Comparison of ENCODE assay signal across 19 cellular contexts in the genomic region with DNA sequence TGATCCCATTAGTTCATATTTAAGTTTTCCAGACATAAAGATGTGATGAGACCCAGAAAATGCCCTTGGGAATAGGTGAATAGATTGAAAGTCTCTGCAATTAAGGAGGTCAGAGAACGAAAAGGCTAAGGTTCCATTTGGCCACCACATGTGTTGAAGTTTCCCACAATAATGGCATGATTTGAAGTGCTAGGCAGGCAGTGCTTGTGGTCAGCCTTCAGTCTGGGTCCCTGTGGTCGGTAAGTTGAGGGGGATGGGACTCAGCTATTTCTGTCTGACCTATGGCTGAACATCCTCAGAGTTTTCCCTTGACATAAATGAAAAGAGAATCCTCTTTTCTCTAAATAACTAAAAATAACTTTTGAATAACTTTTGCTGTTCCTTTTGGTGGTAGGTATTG.
"Had no signal": no experiment of that assay in that cellular context is flagged by ENCODE, and none has a peak within 500 bp of the region (broad histone marks: within the 10 kb centered on the region; RNA-seq: fewer than 3 reads in every experiment).

No MANE protein-coding gene starts in this region.

- ATAC-seq: activated CD8-positive, alpha-beta memory T cell treated with anti-CD3 and anti-CD28 coated beads, Interleukin-2, amount 10 ng/mL, durations not matched to agents 7 days and 5 days; activated naive CD8-positive, alpha-beta T cell treated with anti-CD3 and anti-CD28 coated beads, Interleukin-2, amount 50 U/mL, for 24 hours had no signal

- DNase-seq: activated B cell treated with CpG ODN at 0.5 μM for 24 hours; activated CD4-positive, alpha-beta T cell treated with anti-CD3 and anti-CD28 coated beads for 1 hour; activated CD4-positive, alpha-beta T cell treated with anti-CD3 and anti-CD28 coated beads, Interleukin-2, amount 10 ng/mL, durations not matched to agents 24 days and 14 days; activated CD4-positive, alpha-beta T cell treated with anti-CD3 and anti-CD28 coated beads, Interleukin-2, amount 50 U/mL, for 48 hours; activated CD8-positive, alpha-beta memory T cell treated with anti-CD3 and anti-CD28 coated beads, Interleukin-2, amount 10 ng/mL, durations not matched to agents 7 days and 5 days; activated effector memory CD4-positive, alpha-beta T cell treated with Interleukin-2 at 50 U/mL for 16 hours; activated naive CD4-positive, alpha-beta T cell; activated naive CD8-positive, alpha-beta T cell treated with anti-CD3 and anti-CD28 coated beads, Interleukin-2, amount 50 U/mL, for 24 hours; activated T-cell treated with anti-CD3 and anti-CD28 coated beads, Interleukin-2, amount 50 U/mL, for 24 hours; amniotic stem cell; KBM-7; NCI-H1092; NCI-H1930; NCI-H2171; NCI-H226; NCI-H526; NCI-H82; SHP77 treated with DMSO at 0.1 percent for 48 hours had no signal

- H3K9me3 ChIP-seq: ascending aorta had no signal

- H3K27ac ChIP-seq: ascending aorta had no signal

- H3K4me3 ChIP-seq: ascending aorta had no signal

- H3K36me3 ChIP-seq: ascending aorta had no signal

- H3K27me3 ChIP-seq: ascending aorta had no signal
